8 cellular contexts compared by ENCODE assay signal in the genomic region with DNA sequence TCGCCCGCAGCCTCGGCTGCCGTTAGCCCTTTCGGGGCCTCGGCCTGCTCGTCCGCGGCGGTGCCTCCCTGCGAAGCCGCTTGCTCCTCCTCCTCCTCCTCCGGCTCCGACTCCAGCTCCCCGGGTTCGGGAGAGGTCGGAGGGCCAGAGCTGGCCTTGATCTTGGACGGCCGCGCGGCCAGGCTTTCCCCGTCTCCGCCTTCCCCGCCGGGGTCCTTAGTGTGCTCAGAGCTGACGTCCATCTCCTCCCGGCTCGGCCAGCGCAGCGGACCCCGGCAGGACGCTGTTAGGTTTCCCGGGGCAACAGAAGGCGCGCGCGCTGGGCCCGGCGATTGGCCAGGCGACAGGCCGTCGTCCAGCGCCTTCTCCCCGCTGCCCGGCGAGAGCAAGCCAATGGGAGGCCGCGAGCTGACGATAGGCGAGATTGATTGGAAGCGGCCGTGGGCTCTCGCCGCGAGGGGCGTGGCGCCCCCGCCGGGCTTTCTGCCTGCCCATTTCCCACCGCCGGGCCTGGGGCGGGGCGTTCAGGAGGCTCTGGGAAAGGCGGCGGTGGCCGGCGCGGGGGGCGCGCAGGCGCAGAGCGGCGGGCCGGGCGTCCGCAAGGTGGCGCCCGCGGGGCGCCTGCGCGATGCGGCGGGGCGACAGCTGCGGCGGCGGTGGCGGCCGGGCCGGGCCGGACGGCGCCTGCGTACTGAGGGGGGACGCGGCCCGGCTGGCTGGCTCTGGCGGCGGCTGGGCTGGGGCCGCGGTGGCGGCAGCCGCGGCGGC. TPM values are rescaled to one million over a fixed set of nuclear protein-coding genes. Genes with fewer than 3 reads are reported as not detected.
DNase-seq lines count a peak whose midpoint lies in the region; ATAC-seq and TF ChIP-seq lines count a peak whose summit lies in the region.

A gene with protein sequence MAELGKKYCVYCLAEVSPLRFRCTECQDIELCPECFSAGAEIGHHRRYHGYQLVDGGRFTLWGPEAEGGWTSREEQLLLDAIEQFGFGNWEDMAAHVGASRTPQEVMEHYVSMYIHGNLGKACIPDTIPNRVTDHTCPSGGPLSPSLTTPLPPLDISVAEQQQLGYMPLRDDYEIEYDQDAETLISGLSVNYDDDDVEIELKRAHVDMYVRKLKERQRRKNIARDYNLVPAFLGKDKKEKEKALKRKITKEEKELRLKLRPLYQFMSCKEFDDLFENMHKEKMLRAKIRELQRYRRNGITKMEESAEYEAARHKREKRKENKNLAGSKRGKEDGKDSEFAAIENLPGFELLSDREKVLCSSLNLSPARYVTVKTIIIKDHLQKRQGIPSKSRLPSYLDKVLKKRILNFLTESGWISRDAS (plus strand): TSS at position 676 of the 768 bp plus-strand sequence. CDS start 208 bp downstream, outside the sequence.

- peaks cover 7% of the 10 kb centered on the region for H3K27me3 Mint-ChIP-seq in activated T-helper 2 cell treated with anti-CD3 and anti-CD28 coated beads, Interferon-gamma antibody, Interleukin-2, Interleukin-4, amounts not matched to agents 10 μg/mL and 5 μg/mL and 100 μg/mL, durations not matched to agents 14 hours and 24 hours and 36 hours (ENCODE audit: low read depth)
- H3K27me3 Mint-ChIP-seq in natural killer cell (ENCODE audit: low read depth in 2 of 2) = no peaks in the 10 kb centered on the region

- intact Hi-C loops in activated T-helper 2 cell treated with anti-CD3 and anti-CD28 coated beads, Interferon-gamma antibody, Interleukin-2, Interleukin-4, amounts not matched to agents 10 μg/mL and 5 μg/mL and 100 μg/mL, durations not matched to agents 14 hours and 24 hours and 36 hours (cut with micrococcal nuclease) = loop anchor here (1.0 to 2.0 kb wide), 5 partner anchors 25 to 403 kb away; a partner anchor contains a TSS
- intact Hi-C loops in natural killer cell (cut with micrococcal nuclease) = loop anchor here (1.0 kb wide), 1 partner anchor 57 kb away; no protein-coding TSS in a partner anchor

- peak; percentile 99 for DNase-seq in ELF-1 (ENCODE audit: low read depth, low spot score)
- DNase-seq in H4 (ENCODE audit: low spot score) = peak; percentile 98
- DNase-seq in LNCaP clone FGC (ENCODE audit: low read depth) = peak; percentile 91
- DNase-seq in RWPE1 (ENCODE audit: low spot score) = peak; percentile 98
- peak; percentile 94 for DNase-seq in activated T-helper 2 cell treated with anti-CD3 and anti-CD28 coated beads, Interferon-gamma antibody, Interleukin-2, Interleukin-4, amounts not matched to agents 10 μg/mL and 5 μg/mL and 100 μg/mL, durations not matched to agents 14 hours and 24 hours and 36 hours (ENCODE audit: low spot score)
- DNase-seq in fibroblast of peridontal ligament (ENCODE audit: extremely low read depth) = peak; percentile 95
- peak; percentile 90 for DNase-seq in natural killer cell
- peak; percentile 92 for DNase-seq in stimulated activated naive CD4-positive, alpha-beta T cell treated with Interleukin-2 at 50 U/mL for 16 hours (lab: John Stamatoyannopoulos, UW)

- peak within 1 kb of the TSS; percentile 94 for H3K4me3 ChIP-seq in LNCaP clone FGC (ENCODE audit: low read depth, low read length)

- TF ChIP-seq CTCF in LNCaP clone FGC (IDR thresholded peaks at IDR 0.05; ENCODE audit: control insufficient read depth, extremely low read depth, insufficient read depth) (peak; percentile 75), RWPE1 (conservative IDR thresholded peaks at IDR 0.05; ENCODE audit: low read depth) (peak; percentile 81), natural killer cell (IDR thresholded peaks at IDR 0.05) (no peak)

- peak within 1 kb of the TSS; percentile 86 for H3K4me3 Mint-ChIP-seq in activated T-helper 2 cell treated with anti-CD3 and anti-CD28 coated beads, Interferon-gamma antibody, Interleukin-2, Interleukin-4, amounts not matched to agents 10 μg/mL and 5 μg/mL and 100 μg/mL, durations not matched to agents 14 hours and 24 hours and 36 hours (ENCODE audit: low read depth)
- H3K4me3 Mint-ChIP-seq in natural killer cell = peak within 1 kb of the TSS; percentile 95

- POLR2A ChIA-PET in RWPE1 (lab: Yijun Ruan, JAX; ENCODE audit: low non-redundant PET) = interaction anchor here (1.0 kb wide), 1 partner anchor 26 kb away, joined by 3 read pairs; a partner anchor contains a TSS

- H3K36me3 Mint-ChIP-seq in activated T-helper 2 cell treated with anti-CD3 and anti-CD28 coated beads, Interferon-gamma antibody, Interleukin-2, Interleukin-4, amounts not matched to agents 10 μg/mL and 5 μg/mL and 100 μg/mL, durations not matched to agents 14 hours and 24 hours and 36 hours (ENCODE audit: low read depth) = peaks cover 6% of the 10 kb centered on the region
- H3K36me3 Mint-ChIP-seq in natural killer cell = no peaks in the 10 kb centered on the region

- peak within 1 kb of the TSS; percentile 81 for H3K27ac ChIP-seq in RWPE1

- peak; percentile 76 to 91 (median 83) for ATAC-seq in natural killer cell

- H3K27ac Mint-ChIP-seq in activated T-helper 2 cell treated with anti-CD3 and anti-CD28 coated beads, Interferon-gamma antibody, Interleukin-2, Interleukin-4, amounts not matched to agents 10 μg/mL and 5 μg/mL and 100 μg/mL, durations not matched to agents 14 hours and 24 hours and 36 hours = peak within 1 kb of the TSS; percentile 65
- peak within 1 kb of the TSS; percentile 84 to 95 for H3K27ac Mint-ChIP-seq in natural killer cell

- H3K4me1 Mint-ChIP-seq in activated T-helper 2 cell treated with anti-CD3 and anti-CD28 coated beads, Interferon-gamma antibody, Interleukin-2, Interleukin-4, amounts not matched to agents 10 μg/mL and 5 μg/mL and 100 μg/mL, durations not matched to agents 14 hours and 24 hours and 36 hours (ENCODE audit: low read depth) = peaks cover 38% of the 10 kb centered on the region
- peaks cover 39 to 58% of the 10 kb centered on the region in 2 donors for H3K4me1 Mint-ChIP-seq in natural killer cell

- CTCF ChIA-PET in RWPE1 (lab: Yijun Ruan, JAX) = interaction anchor here (0.6 to 1.4 kb wide), 8 partner anchors 20 to 742 kb away, joined by 3 to 7 read pairs (median 3); no protein-coding TSS in a partner anchor

- H3K9me3 Mint-ChIP-seq in activated T-helper 2 cell treated with anti-CD3 and anti-CD28 coated beads, Interferon-gamma antibody, Interleukin-2, Interleukin-4, amounts not matched to agents 10 μg/mL and 5 μg/mL and 100 μg/mL, durations not matched to agents 14 hours and 24 hours and 36 hours = no peaks in the 10 kb centered on the region
- H3K9me3 Mint-ChIP-seq in natural killer cell = no peaks in the 10 kb centered on the region

RNA-seq across cellular contexts. Expression of the gene that starts here (rescaled TPM):
- total RNA-seq in H4 (2014; rRNA removed; shearing (Covaris generic)) = 5.8 and 6.9 TPM in 2 replicates
- 12.9 and 13.3 TPM in 2 replicates for total RNA-seq in activated T-helper 2 cell treated with anti-CD3 and anti-CD28 coated beads, Interferon-gamma antibody, Interleukin-2, Interleukin-4, amounts not matched to agents 10 μg/mL and 5 μg/mL and 100 μg/mL, durations not matched to agents 14 hours and 24 hours and 36 hours
- total RNA-seq in natural killer cell = 10 to 100 TPM; 22.7 to 36.3 (median 35.9) TPM

Comparison
In these comparisons a context has a peak if more than half of its experiments do, and no peak if none do; other contexts are left out.
1. Peak in every context shown above with its lines: DNase-seq, ATAC-seq, H3K4me3 ChIP-seq and H3K27ac ChIP-seq.